In the genomic region with DNA sequence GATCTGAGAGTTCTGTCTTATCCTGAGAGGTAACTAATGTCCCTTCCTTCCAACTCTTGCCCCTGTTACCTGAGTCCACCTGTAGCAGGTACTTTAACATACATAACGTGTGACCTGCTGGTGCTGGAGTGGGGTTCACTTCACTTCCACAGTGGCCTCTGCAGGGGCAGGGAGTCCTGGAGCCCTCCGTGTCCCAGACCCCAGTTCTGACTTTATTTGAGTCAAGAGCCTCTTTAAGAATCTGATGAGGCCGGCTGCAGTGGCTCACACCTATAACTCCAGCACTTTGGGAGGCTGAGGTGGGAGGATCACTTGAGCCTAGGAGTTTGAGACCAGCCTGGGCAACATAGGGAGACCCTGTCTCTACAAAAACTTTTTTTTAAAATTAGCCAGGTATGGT, we compare ENCODE assay signal across 15 cellular contexts.
DNase-seq lines count a peak whose midpoint lies in the region; TF ChIP-seq lines count a peak whose summit lies in the region.
"Had no signal": no experiment of that assay in that cellular context is flagged by ENCODE, and none has a peak within 500 bp of the region (broad histone marks: within the 10 kb centered on the region; RNA-seq: fewer than 3 reads in every experiment).

No MANE protein-coding gene starts in this region.

- H3K4me3 ChIP-seq in BE2C (ENCODE audit: low read depth, low read length), result no peak overlapping the region
- H3K4me3 ChIP-seq: MG63 had no signal

- H3K27me3 ChIP-seq in BE2C, result no peaks in the 10 kb centered on the region
- H3K27me3 ChIP-seq: MG63 had no signal

- no peaks in the 10 kb centered on the region; the same call in 1 of the 2 replicates for H3K9me3 ChIP-seq in BE2C
- H3K9me3 ChIP-seq: MG63 had no signal

- no peaks in the 10 kb centered on the region for H3K36me3 ChIP-seq in BE2C
- H3K36me3 ChIP-seq: MG63 had no signal

- peak; percentile 4 for DNase-seq in AG20443 (ENCODE audit: low spot score)
- peak; percentile 0 for DNase-seq in ELF-1 (ENCODE audit: low read depth, low spot score)
- peak; percentile 5 for DNase-seq in activated CD8-positive, alpha-beta memory T cell treated with anti-CD3 and anti-CD28 coated beads, Interleukin-2, amount 50 U/mL, for 4 hours
- peak; percentile 39 for DNase-seq in mesenteric fat pad (ENCODE audit: low spot score)
- no peak for DNase-seq in kidney tubule cell (ENCODE audit: low spot score)
- DNase-seq in stimulated activated CD4-positive, alpha-beta T cell treated with anti-CD3 and anti-CD28 coated beads, Interleukin-15, amount 100 ng/mL, for 24 hours, result no peak
- DNase-seq in BE2C, result no peak
- DNase-seq in SKM-1 (lab: John Stamatoyannopoulos, UW; ENCODE audit: unreplicated experiment), result no peak
- DNase-seq: DMS 273 treated with DMSO at 0.1 percent for 48 hours, NCI-H1105 treated with DMSO at 0.1 percent for 48 hours, NCI-H187, NCI-H2171, NCI-H774, SIG-M5 had no signal

- TF ChIP-seq CTCF in BE2C (IDR thresholded peaks at IDR 0.05; ENCODE audit: low read depth, low read length), result no peak

- H3K4me1 ChIP-seq in BE2C, result peaks cover 37% of the 10 kb centered on the region

Comparison
In these comparisons a context has a peak if more than half of its experiments do, and no peak if none do; other contexts are left out.
1. DNase-seq: peak in AG20443 (single experiment), ELF-1 (single experiment), activated CD8-positive, alpha-beta memory T cell treated with anti-CD3 and anti-CD28 coated beads, Interleukin-2, amount 50 U/mL, for 4 hours (single experiment) and mesenteric fat pad (single experiment); none in kidney tubule cell (single experiment), stimulated activated CD4-positive, alpha-beta T cell treated with anti-CD3 and anti-CD28 coated beads, Interleukin-15, amount 100 ng/mL, for 24 hours (single experiment), BE2C (single experiment) and SKM-1 (single experiment).